Comparison of ENCODE assay signal across 1 cellular context in the genomic region with DNA sequence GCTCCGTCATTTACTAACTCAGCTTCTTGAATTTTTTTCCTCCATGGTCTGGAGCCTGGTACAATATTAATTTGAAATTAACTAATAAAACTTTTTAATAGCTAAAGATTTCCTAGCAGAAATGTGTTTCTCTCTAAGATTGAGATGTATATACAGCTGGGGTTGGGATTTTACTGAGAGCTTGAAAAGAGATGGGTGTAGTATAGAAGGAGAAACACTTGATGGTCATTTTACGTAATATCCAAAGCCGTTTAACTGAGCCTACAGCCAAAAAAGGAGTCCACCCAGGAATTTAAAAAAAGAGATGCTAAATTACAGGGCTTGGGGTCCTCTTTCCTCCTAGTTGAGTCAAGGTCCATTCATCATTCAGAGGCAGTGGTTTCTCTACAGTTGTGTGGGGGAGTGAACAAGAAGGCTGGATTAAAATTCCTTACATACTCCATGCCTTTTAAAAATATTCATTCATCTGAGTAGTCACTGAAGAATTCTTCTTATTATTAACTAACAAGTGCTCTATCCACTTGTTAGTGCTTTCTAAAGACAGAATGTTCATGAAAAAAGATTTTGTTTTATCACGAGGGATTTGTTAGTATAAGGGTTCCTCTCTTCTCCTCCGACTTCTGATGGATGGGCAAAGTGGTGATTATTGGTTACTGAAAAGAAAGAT.
TF ChIP-seq lines count a peak whose summit lies in the region.

No MANE protein-coding gene starts in this region.

TF ChIP-seq in IMR-90, 13 proteins besides CTCF, POLR2A, EP300 and RAD21 (continued from another document):
- no peak for TF ChIP-seq RFX5 (IDR thresholded peaks at IDR 0.05; ENCODE audit: low read depth, low read length)
- TF ChIP-seq FOS (IDR thresholded peaks at IDR 0.05; ENCODE audit: low read depth, low read length), result no peak
- TF ChIP-seq MAFK (IDR thresholded peaks at IDR 0.05; ENCODE audit: low read depth, low read length), result no peak
- TF ChIP-seq, protein P1, sequence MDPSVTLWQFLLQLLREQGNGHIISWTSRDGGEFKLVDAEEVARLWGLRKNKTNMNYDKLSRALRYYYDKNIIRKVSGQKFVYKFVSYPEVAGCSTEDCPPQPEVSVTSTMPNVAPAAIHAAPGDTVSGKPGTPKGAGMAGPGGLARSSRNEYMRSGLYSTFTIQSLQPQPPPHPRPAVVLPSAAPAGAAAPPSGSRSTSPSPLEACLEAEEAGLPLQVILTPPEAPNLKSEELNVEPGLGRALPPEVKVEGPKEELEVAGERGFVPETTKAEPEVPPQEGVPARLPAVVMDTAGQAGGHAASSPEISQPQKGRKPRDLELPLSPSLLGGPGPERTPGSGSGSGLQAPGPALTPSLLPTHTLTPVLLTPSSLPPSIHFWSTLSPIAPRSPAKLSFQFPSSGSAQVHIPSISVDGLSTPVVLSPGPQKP (IDR thresholded peaks at IDR 0.05; ENCODE audit: borderline replicate concordance, low read depth, low read length), result no peak
- TF ChIP-seq NFE2L2 (IDR thresholded peaks at IDR 0.05; ENCODE audit: low read depth, low read length), result no peak
